13 cellular contexts compared by ENCODE assay signal in the genomic region with DNA sequence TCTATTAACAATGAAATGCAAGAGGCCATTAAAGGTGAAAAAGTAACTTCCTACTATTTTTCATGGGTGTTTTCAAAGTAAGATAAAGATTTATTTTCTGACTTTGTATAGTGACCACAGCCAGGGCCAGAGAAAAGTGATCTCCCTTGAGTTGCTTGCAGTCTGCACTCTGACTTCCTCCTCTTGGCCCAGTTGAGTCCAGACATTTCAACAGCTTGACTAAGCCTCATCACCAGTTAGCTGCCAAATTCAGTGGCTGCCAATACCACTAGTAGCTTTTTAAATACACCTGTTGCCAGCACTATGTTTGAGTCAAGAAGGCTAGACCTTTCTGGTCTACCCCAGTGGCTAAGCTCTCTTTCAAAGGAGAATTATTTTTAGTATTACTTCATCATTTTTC. TPM values are rescaled to one million over a fixed set of nuclear protein-coding genes. Genes with fewer than 3 reads are reported as not detected.
A peak's percentile ranks its signal among the peaks of the same experiment; 100 is the strongest.
DNase-seq lines count a peak whose midpoint lies in the region; ATAC-seq and TF ChIP-seq lines count a peak whose summit lies in the region.
"Had no signal": no experiment of that assay in that cellular context is flagged by ENCODE, and none has a peak within 500 bp of the region (broad histone marks: within the 10 kb centered on the region; RNA-seq: fewer than 3 reads in every experiment).

No MANE protein-coding gene starts in this region.

- H3K9me3 ChIP-seq in right lobe of liver, result no peaks in the 10 kb centered on the region
- H3K9me3 ChIP-seq: left lung had no signal

- ATAC-seq in right lobe of liver (peak; percentile 20 to 50 (median 26)), GM21737 (IDR thresholded peaks at IDR 0.05; ENCODE audit: unreplicated experiment) (no peak)
- ATAC-seq: left lung had no signal

- no peak overlapping the region for H3K4me3 ChIP-seq in brain microvascular endothelial cell (ENCODE audit: low read depth, low read length)
- no peak overlapping the region for H3K4me3 ChIP-seq in right lobe of liver
- H3K4me3 ChIP-seq: left lung had no signal

- H3K27me3 ChIP-seq in brain microvascular endothelial cell (replicated peaks) (no peaks in the 10 kb centered on the region), right lobe of liver (no peaks in the 10 kb centered on the region)
- H3K27me3 ChIP-seq: left lung had no signal

- no peak for TF ChIP-seq POLR2A in right lobe of liver (IDR thresholded peaks at IDR 0.05)

- DNase-seq in Calu3 (peak; percentile 45), NCI-H1105 treated with DMSO at 0.1 percent for 48 hours (lab: John Stamatoyannopoulos, UW) (peak; percentile 87), brain microvascular endothelial cell (peak; percentile 66), right lobe of liver (peak in 2 of 3 donors; percentile 27 to 83), mucosa of gallbladder (ENCODE audit: low spot score) (no peak), D341Med (ENCODE audit: low spot score) (no peak), head of caudate nucleus (no peak)
- DNase-seq: activated naive CD4-positive, alpha-beta T cell treated with anti-CD3 and anti-CD28 coated beads, Interleukin-2, amount 50 U/mL, for 16 hours; cortex of kidney; GDM1; T-helper 2 cell had no signal

- H3K4me1 Mint-ChIP-seq in Calu3 (ENCODE audit: low read depth, unreplicated experiment), result peaks cover 55% of the 10 kb centered on the region

- H3K27ac ChIP-seq in brain microvascular endothelial cell (no peak overlapping the region), right lobe of liver (no peak overlapping the region)
- H3K27ac ChIP-seq: left lung had no signal

- H3K4me1 ChIP-seq in right lobe of liver, result peaks cover 0 to 4% (median 0%) of the 10 kb centered on the region in 4 donors

- no TSS peak for BruUV-seq in Calu3 (replicated peaks; lab: Mats Ljungman, UMichigan)

- CTCF ChIA-PET in Calu3 (lab: Charles Lee), result interaction anchor here (0.8 to 1.3 kb wide), 3 partner anchors 27 to 36 kb away, joined by 3 to 9 read pairs (median 6); no protein-coding TSS in a partner anchor

- intact Hi-C loops in Calu3 (cut with micrococcal nuclease; ENCODE audit: unreplicated experiment) (loop anchor here (10.0 kb wide), 2 partner anchors 228 to 538 kb away; no protein-coding TSS in a partner anchor), right lobe of liver (cut with DNase I) (no loop called here), head of caudate nucleus (cut with DNase I) (no loop called here)

- H3K36me3 Mint-ChIP-seq in Calu3 (ENCODE audit: insufficient read depth, unreplicated experiment), result peaks cover 32% of the 10 kb centered on the region

- in situ Hi-C loops in brain microvascular endothelial cell (cut with HindIII; ENCODE audit: low pct_ligation_motif_present, low sequenced_read_pairs), result no loop called here

- H3K9me3 Mint-ChIP-seq in Calu3 (ENCODE audit: low read depth, unreplicated experiment), result no peaks in the 10 kb centered on the region

- peak overlapping the region; percentile 72 for H3K27ac Mint-ChIP-seq in Calu3 (ENCODE audit: unreplicated experiment)

- H3K27me3 Mint-ChIP-seq in Calu3 (ENCODE audit: unreplicated experiment), result no peaks in the 10 kb centered on the region

- no peak for TF ChIP-seq CTCF in Calu3 (IDR thresholded peaks at IDR 0.05; ENCODE audit: unreplicated experiment)
- no peak for TF ChIP-seq CTCF in brain microvascular endothelial cell (IDR thresholded peaks at IDR 0.05; ENCODE audit: low read depth, low read length, missing control alignments)
- no peak for TF ChIP-seq CTCF in right lobe of liver (IDR thresholded peaks at IDR 0.05)

- H3K36me3 ChIP-seq in brain microvascular endothelial cell (replicated peaks) (peaks cover 2% of the 10 kb centered on the region), right lobe of liver (no peaks in the 10 kb centered on the region)
- H3K36me3 ChIP-seq: left lung had no signal

- H3K4me3 Mint-ChIP-seq in Calu3 (ENCODE audit: low read depth, unreplicated experiment), result no peak overlapping the region

RNA-seq across cellular contexts. Expression of gene NEK7, which starts 3.7 kb away (rescaled TPM):
- 136 and 145 TPM in 2 replicates for total RNA-seq in Calu3 (2022)
- total RNA-seq in right lobe of liver, result 10 to 100 TPM; 20.6 to 32.3 (median 21.5) TPM
- total RNA-seq in mucosa of gallbladder, result 73.8 TPM

Comparison
In these comparisons a context has a peak if more than half of its experiments do, and no peak if none do; other contexts are left out.
1. DNase-seq: peak in Calu3 (single experiment), NCI-H1105 treated with DMSO at 0.1 percent for 48 hours (single experiment), brain microvascular endothelial cell (single experiment) and right lobe of liver (2 of 3); none in mucosa of gallbladder (single experiment), D341Med (single experiment) and head of caudate nucleus (0 of 42).